26 cellular contexts compared by ENCODE assay signal in genomic region chr7:121297843-121298242, GRCh38. TPM values are rescaled to one million over a fixed set of nuclear protein-coding genes. Genes with fewer than 3 reads are reported as not detected.
DNase-seq lines count a peak whose midpoint lies in the region; ATAC-seq, FAIRE-seq and TF ChIP-seq lines count a peak whose summit lies in the region.
"Had no signal": no experiment of that assay in that cellular context is flagged by ENCODE, and none has a peak within 500 bp of the region (broad histone marks: within the 10 kb centered on the region; RNA-seq: fewer than 3 reads in every experiment).

No MANE protein-coding gene starts in this region.

- H3K4me1 ChIP-seq in H1 (replicated peaks in 1 of 4; ENCODE audit: control insufficient read depth in 3 of 4, insufficient read depth in 4 of 4, low read length in 3 of 4) = no peaks in the 10 kb centered on the region
- H3K4me1 ChIP-seq in gastroesophageal sphincter = no peaks in the 10 kb centered on the region
- H3K4me1 ChIP-seq: BLaER1 treated with 17β-estradiol and CSF1 and Interleukin-3, amounts not matched to agents 10 nM and 100 nM; Caco-2 had no signal

- H3K9me3 ChIP-seq in SK-N-MC (ENCODE audit: low read depth, low read length) (no peaks in the 10 kb centered on the region), H1 (ENCODE audit: insufficient read depth in 2 of 2, low read depth in 1 of 2, low read length in 1 of 2) (no peaks in the 10 kb centered on the region), gastroesophageal sphincter (no peaks in the 10 kb centered on the region)
- H3K9me3 ChIP-seq: Caco-2 had no signal

- no peak overlapping the region for H4K91ac ChIP-seq in H1 (replicated peaks; ENCODE audit: insufficient read length, low read length)

- no peak overlapping the region for H3K23ac ChIP-seq in H1 (ENCODE audit: insufficient read length)

- DNase-seq in H54 (ENCODE audit: insufficient read length, low spot score) (no peak), LoVo (ENCODE audit: low spot score) (peak; percentile 12), SK-N-MC (ENCODE audit: low read depth, low spot score) (no peak), H1 (ENCODE audit: low read depth in 1 of 2, low spot score in 2 of 2) (no peak), glomerular visceral epithelial cell (ENCODE audit: extremely low spot score) (no peak), lower leg skin (ENCODE audit: low spot score in 2 of 2) (no peak)
- DNase-seq: 8988T; Caco-2; CD4-positive, alpha-beta memory T cell; DMS 273 treated with DMSO at 0.1 percent for 48 hours; DND-41; GM23248; HFFc6; NCI-H1105; NCI-H146; NCI-H2029; NCI-H2227 treated with DMSO at 0.1 percent for 48 hours; NCI-H510A; NCI-H748 treated with DMSO at 0.1 percent for 48 hours; RPMI8226; SHP77; T-helper 1 cell had no signal

- no peak overlapping the region for H3K14ac ChIP-seq in H1 (ENCODE audit: insufficient read length)

- no peak overlapping the region for H2BK120ac ChIP-seq in H1 (replicated peaks; ENCODE audit: low read depth, low read length)

- H3K9ac ChIP-seq in SK-N-MC (ENCODE audit: insufficient read length) = no peak overlapping the region
- H3K9ac ChIP-seq in H1 (replicated peaks in 1 of 4; ENCODE audit: extremely low read depth in 1 of 4, low read depth in 3 of 4, low read length in 3 of 4) = no peak overlapping the region
- H3K9ac ChIP-seq: BLaER1 treated with 17β-estradiol and CSF1 and Interleukin-3, amounts not matched to agents 10 nM and 100 nM; GM23248 had no signal

- FAIRE-seq in H54 (lab: Jason Lieb, UNC) (peak; percentile 15), H1 (lab: Jason Lieb, UNC) (no peak)
- FAIRE-seq: GM12891 had no signal

- H3K27me3 ChIP-seq in H1 (replicated peaks in 1 of 4; ENCODE audit: control insufficient read depth in 3 of 4, extremely low read depth in 1 of 4, insufficient read depth in 3 of 4, low read length in 3 of 4) (no peaks in the 10 kb centered on the region), gastroesophageal sphincter (no peaks in the 10 kb centered on the region)
- H3K27me3 ChIP-seq: BLaER1 treated with 17β-estradiol and CSF1 and Interleukin-3, amounts not matched to agents 10 nM and 100 nM had no signal

- no peak overlapping the region for H2AK5ac ChIP-seq in H1 (ENCODE audit: low read depth, low read length)

- H2BK15ac ChIP-seq in H1 (ENCODE audit: low read length) = no peak overlapping the region

- no peak for TF ChIP-seq RAD21 in H1 (IDR thresholded peaks at IDR 0.05 in 1 of 2, conservative IDR thresholded peaks at IDR 0.05 in 1 of 2; ENCODE audit: low read depth in 2 of 2, low read length in 2 of 2)

- H3K4me3 ChIP-seq in SK-N-MC = 0 out of 2 replicates have a peak overlapping the region, but pooled peaks have one; percentile 30
- H3K4me3 ChIP-seq in H1 (ENCODE audit: extremely low read depth in 1 of 4, insufficient read depth in 2 of 4, low read depth in 3 of 4, low read length in 4 of 4) = no peak overlapping the region
- H3K4me3 ChIP-seq in gastroesophageal sphincter = no peak overlapping the region
- H3K4me3 ChIP-seq in lower leg skin (ENCODE audit: low read depth, poor library complexity, severe bottlenecking) = no peak overlapping the region
- H3K4me3 ChIP-seq: BLaER1 treated with 17β-estradiol and CSF1 and Interleukin-3, amounts not matched to agents 10 nM and 100 nM; GM23248 had no signal

- no peaks in the 10 kb centered on the region for H3K23me2 ChIP-seq in H1 (ENCODE audit: low read depth, low read length)

- H2BK5ac ChIP-seq in H1 (ENCODE audit: low read depth, low read length) = no peak overlapping the region

- no peak overlapping the region for H3K18ac ChIP-seq in H1 (ENCODE audit: extremely low read depth, low read length)

- POLR2A ChIA-PET in H1 (lab: Charles Lee; ENCODE audit: partially characterized antibody) = no interaction called here

- H3K27ac ChIP-seq in SK-N-MC (no peak overlapping the region), H1 (ENCODE audit: low read depth, low read length) (no peak overlapping the region), gastroesophageal sphincter (no peak overlapping the region)
- H3K27ac ChIP-seq: BLaER1 treated with 17β-estradiol and CSF1 and Interleukin-3, amounts not matched to agents 10 nM and 100 nM; GM23248 had no signal

- TF ChIP-seq POLR2A in H54 (IDR thresholded peaks at IDR 0.05; ENCODE audit: low read depth, low read length) (no peak), H1 (IDR thresholded peaks at IDR 0.05; ENCODE audit: control extremely low read depth in 1 of 2, low read depth in 2 of 2, low read length in 2 of 2) (no peak), gastroesophageal sphincter (IDR thresholded peaks at IDR 0.05) (no peak), lower leg skin (IDR thresholded peaks at IDR 0.05) (no peak)

- TF ChIP-seq CTCF in H1 (IDR thresholded peaks at IDR 0.05; ENCODE audit: control extremely low read depth in 1 of 3, insufficient read depth in 1 of 3, low read depth in 1 of 3, low read length in 3 of 3) (no peak), gastroesophageal sphincter (IDR thresholded peaks at IDR 0.05) (no peak), lower leg skin (IDR thresholded peaks at IDR 0.05) (no peak)

- no peak overlapping the region for H2BK20ac ChIP-seq in H1 (ENCODE audit: low read length)

- intact Hi-C loops in lower leg skin (cut with DNase I; ENCODE audit: low total_unique reads) = no loop called here

- no peaks in the 10 kb centered on the region for H3K79me1 ChIP-seq in H1 (ENCODE audit: low read depth, low read length)

- no peak overlapping the region for H3K56ac ChIP-seq in H1 (replicated peaks; ENCODE audit: insufficient read length, low read depth, low read length)

- H4K8ac ChIP-seq in H1 (ENCODE audit: extremely low read depth, insufficient read depth, low read length) = no peak overlapping the region

- WGBS in H1 (ENCODE audit: extremely low coverage in 1 of 2, insufficient coverage in 1 of 2, insufficient read length in 1 of 2, insufficient replicate concordance in 2 of 2, low coverage in 1 of 2, low lambda C conversion rate in 2 of 2, missing lambda C conversion rate in 1 of 2), 2 experiments = 82% methylated on average over 2 of the region's 2 CpGs; no CpG with 5 or more reads in 1 of the 2 experiments
- WGBS in gastroesophageal sphincter (ENCODE audit: low coverage in 1 of 2), 2 donors = 69 to 73% methylated on average over 2 of the region's 2 CpGs
- WGBS in lower leg skin, 2 donors = 42 to 63% methylated on average over 2 of the region's 2 CpGs

- H3K79me2 ChIP-seq in H1 (ENCODE audit: control insufficient read depth in 1 of 2, insufficient read depth in 2 of 2, low read length in 2 of 2) = no peaks in the 10 kb centered on the region

- no peaks in the 10 kb centered on the region for H4K20me1 ChIP-seq in H1 (replicated peaks in 1 of 2; ENCODE audit: control insufficient read depth in 1 of 2, insufficient read depth in 2 of 2, low read length in 2 of 2)
- H4K20me1 ChIP-seq: BLaER1 treated with 17β-estradiol and CSF1 and Interleukin-3, amounts not matched to agents 10 nM and 100 nM had no signal

- H4K5ac ChIP-seq in H1 (ENCODE audit: insufficient read length, low read depth, low read length) = no peak overlapping the region

- CTCF ChIA-PET in H1 (lab: Charles Lee; ENCODE audit: partially characterized antibody) = interaction anchor here (0.7 kb wide), 1 partner anchor 10 kb away, joined by 4 read pairs; no protein-coding TSS in a partner anchor

- H3K36me3 ChIP-seq in SK-N-MC (ENCODE audit: insufficient read depth, low read length) (no peaks in the 10 kb centered on the region), H1 (ENCODE audit: control insufficient read depth in 2 of 4, insufficient read depth in 4 of 4, low read length in 3 of 4) (no peaks in the 10 kb centered on the region; a peak in 1 of 8 replicates), gastroesophageal sphincter (peaks cover 0 to 20% of the 10 kb centered on the region in 2 donors)

- no peak overlapping the region for H3K4me2 ChIP-seq in H1 (ENCODE audit: insufficient read depth in 1 of 2, low read depth in 2 of 2, low read length in 2 of 2)
- H3K4me2 ChIP-seq: BLaER1 treated with 17β-estradiol and CSF1 and Interleukin-3, amounts not matched to agents 10 nM and 100 nM had no signal

- TF ChIP-seq EP300 in H1 (IDR thresholded peaks at IDR 0.05; ENCODE audit: borderline replicate concordance in 1 of 2, low read depth in 2 of 2, low read length in 2 of 2) (no peak), gastroesophageal sphincter (IDR thresholded peaks at IDR 0.05) (no peak)

- no peak overlapping the region for H3K4ac ChIP-seq in H1 (replicated peaks; ENCODE audit: insufficient read length, low read depth, low read length)

- no peak for ATAC-seq in gastroesophageal sphincter
- ATAC-seq in GM21529 (IDR thresholded peaks at IDR 0.05; ENCODE audit: unreplicated experiment) = no peak

- 0 out of 2 replicates have a peak overlapping the region, but pooled peaks have one; percentile 10 for H2AFZ ChIP-seq in H1 (ENCODE audit: low read length)
- H2AFZ ChIP-seq: GM23248 had no signal

- no peak overlapping the region for H2BK12ac ChIP-seq in H1 (ENCODE audit: low read depth, low read length)

TF ChIP-seq in H1, 55 proteins besides CTCF, POLR2A, EP300 and RAD21:
- TF ChIP-seq GTF2F1 (IDR thresholded peaks at IDR 0.05; ENCODE audit: borderline replicate concordance, low read depth, low read length) = no peak
- TF ChIP-seq BRCA1 (IDR thresholded peaks at IDR 0.05; ENCODE audit: low read depth, low read length) = no peak
- TF ChIP-seq CEBPB (IDR thresholded peaks at IDR 0.05; ENCODE audit: low read depth, low read length) = no peak
- TF ChIP-seq USF2 (IDR thresholded peaks at IDR 0.05; ENCODE audit: low read length) = no peak

RNA-seq across cellular contexts. Expression of gene WNT16, which starts 31.0 kb away (rescaled TPM):
- 0.52 and 0.61 TPM in 2 replicates for total RNA-seq in H1 (2021; fragmentation: NEBNext Ultra II Directional; extraction: Animal tissue kit (Norgen Biotek cat#: 25700))
- polyA plus RNA-seq in H1 (2011; rRNA removed) = 0.11 and 0.33 TPM in 2 replicates
- 0.34 TPM for polyA plus RNA-seq in H1 (2011; cell fraction: cytosol; rRNA removed)
- polyA plus RNA-seq in H1 (2011; cell fraction: nucleus; rRNA removed) = 0.37 TPM
- 0.34 to 0.52 TPM (median 0.48 TPM) in 4 replicates for polyA plus RNA-seq in H1 (2012, experiment 1 of 2)
- polyA plus RNA-seq in H1 (2012, experiment 2 of 2) = 0.07 TPM
- 0.26 TPM for polyA plus RNA-seq in H1 (2013, experiment 1 of 2)
- 0.15 TPM for polyA plus RNA-seq in H1 (2013, experiment 2 of 2)
- 0.98 and 1.5 TPM in 2 replicates for polyA minus RNA-seq in H1 (2011; rRNA and poly(A)+ RNA removed)
- 1.0 TPM for polyA minus RNA-seq in H1 (2011; cell fraction: cytosol; rRNA and poly(A)+ RNA removed)
- polyA minus RNA-seq in H1 (2011; cell fraction: nucleus; rRNA and poly(A)+ RNA removed) = 1.4 TPM
- total RNA-seq in gastroesophageal sphincter = under 1 TPM in 3 of 4 donors, not detected in 1; 0.13 to 0.17 (median 0.16) TPM
- 10 to 100 TPM; 12.7 to 23.9 (median 16.2) TPM for total RNA-seq in lower leg skin
- total RNA-seq: Caco-2; CD4-positive, alpha-beta memory T cell had no signal
- polyA plus RNA-seq: CD4-positive, alpha-beta memory T cell had no signal
